In the genomic region with DNA sequence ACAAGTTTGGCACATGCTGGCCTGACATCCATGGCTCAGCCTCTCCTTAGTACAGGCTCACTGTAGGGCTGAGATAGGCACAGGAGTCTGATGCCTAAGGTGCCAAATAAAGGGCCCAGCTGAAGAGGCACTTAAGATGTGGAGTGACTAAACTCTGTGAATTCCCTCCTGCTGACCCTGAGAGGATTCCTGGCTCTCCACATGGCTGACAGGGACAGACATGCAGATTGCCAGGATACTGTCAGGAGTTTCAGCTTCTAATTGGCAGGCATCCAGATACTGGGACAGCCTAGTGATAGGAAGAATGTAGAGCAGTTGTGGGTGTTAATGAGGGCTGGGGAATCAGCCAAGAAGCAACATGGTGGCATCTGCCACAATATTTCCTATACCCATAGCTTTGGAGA, we compare ENCODE assay signal across 14 cellular contexts.
DNase-seq lines count a peak whose midpoint lies in the region; ATAC-seq and TF ChIP-seq lines count a peak whose summit lies in the region.
"Had no signal": no experiment of that assay in that cellular context is flagged by ENCODE, and none has a peak within 500 bp of the region (broad histone marks: within the 10 kb centered on the region; RNA-seq: fewer than 3 reads in every experiment).

No MANE protein-coding gene starts in this region.

- H3K4me1 ChIP-seq in endodermal cell (ENCODE audit: control insufficient read depth, insufficient read depth, low read length) (no peaks in the 10 kb centered on the region), thyroid gland (peaks cover 0 to 14% of the 10 kb centered on the region in 2 donors)

- peak; percentile 24 for DNase-seq in activated CD4-positive, alpha-beta T cell treated with anti-CD3 and anti-CD28 coated beads, Interleukin-2, amount 10 ng/mL, durations not matched to agents 24 days and 14 days
- no peak for DNase-seq in activated CD4-positive, alpha-beta T cell treated with anti-CD3 and anti-CD28 coated beads for 48 hours
- DNase-seq in NCI-H2081 treated with DMSO at 0.1 percent for 48 hours (lab: John Stamatoyannopoulos, UW), result peak; percentile 1
- DNase-seq in endodermal cell, result peak; percentile 75
- DNase-seq in thyroid gland, result peak; percentile 54 to 63
- DNase-seq: activated naive CD4-positive, alpha-beta T cell; stomach had no signal

- H3K4me3 Mint-ChIP-seq in activated CD4-positive, alpha-beta T cell treated with anti-CD3 and anti-CD28 coated beads, Interleukin-2, amount 10 ng/mL, durations not matched to agents 24 days and 14 days, result no peak overlapping the region
- H3K4me3 Mint-ChIP-seq in endodermal cell, result no peak overlapping the region
- H3K4me3 Mint-ChIP-seq: memory B cell had no signal

- TF ChIP-seq POLR2A in thyroid gland (IDR thresholded peaks at IDR 0.05), result no peak

- H3K36me3 ChIP-seq in endodermal cell (ENCODE audit: control insufficient read depth, insufficient read depth, low read length) (no peaks in the 10 kb centered on the region), thyroid gland (no peaks in the 10 kb centered on the region)
- H3K36me3 ChIP-seq: neutrophil, SJSA1, stomach had no signal

- no peaks in the 10 kb centered on the region for H3K36me3 Mint-ChIP-seq in activated CD4-positive, alpha-beta T cell treated with anti-CD3 and anti-CD28 coated beads, Interleukin-2, amount 10 ng/mL, durations not matched to agents 24 days and 14 days (ENCODE audit: low read depth)
- H3K36me3 Mint-ChIP-seq in endodermal cell (ENCODE audit: low read depth), result peaks cover 4% of the 10 kb centered on the region
- H3K36me3 Mint-ChIP-seq: memory B cell had no signal

- no peak overlapping the region for H3K9ac ChIP-seq in endodermal cell (ENCODE audit: extremely low read depth, low read length, poor library complexity, severe bottlenecking)

- H3K27ac ChIP-seq in endodermal cell (ENCODE audit: low read depth, low read length) (no peak overlapping the region), thyroid gland (no peak overlapping the region)
- H3K27ac ChIP-seq: neutrophil, SJSA1, skin epidermis, stomach had no signal

- H3K27me3 ChIP-seq in endodermal cell (ENCODE audit: control insufficient read depth, insufficient read depth, low read length, poor library complexity, severe bottlenecking) (no peaks in the 10 kb centered on the region), thyroid gland (no peaks in the 10 kb centered on the region)
- H3K27me3 ChIP-seq: SJSA1, stomach had no signal

- no peaks in the 10 kb centered on the region for H3K9me3 Mint-ChIP-seq in activated CD4-positive, alpha-beta T cell treated with anti-CD3 and anti-CD28 coated beads, Interleukin-2, amount 10 ng/mL, durations not matched to agents 24 days and 14 days
- peaks cover 32% of the 10 kb centered on the region for H3K9me3 Mint-ChIP-seq in endodermal cell

- no peaks in the 10 kb centered on the region for H3K4me1 Mint-ChIP-seq in activated CD4-positive, alpha-beta T cell treated with anti-CD3 and anti-CD28 coated beads, Interleukin-2, amount 10 ng/mL, durations not matched to agents 24 days and 14 days
- H3K4me1 Mint-ChIP-seq in endodermal cell, result no peaks in the 10 kb centered on the region
- H3K4me1 Mint-ChIP-seq: memory B cell had no signal

- intact Hi-C loops in activated CD4-positive, alpha-beta T cell treated with anti-CD3 and anti-CD28 coated beads, Interleukin-2, amount 10 ng/mL, durations not matched to agents 24 days and 14 days (cut with micrococcal nuclease), result no loop called here
- intact Hi-C loops in thyroid gland (cut with DNase I), result no loop called here

- H3K9me3 ChIP-seq in endodermal cell (ENCODE audit: control insufficient read depth, low read length), result peaks cover 46% of the 10 kb centered on the region
- no peaks in the 10 kb centered on the region for H3K9me3 ChIP-seq in thyroid gland
- H3K9me3 ChIP-seq: neutrophil had no signal

- no peaks in the 10 kb centered on the region for H3K27me3 Mint-ChIP-seq in activated CD4-positive, alpha-beta T cell treated with anti-CD3 and anti-CD28 coated beads, Interleukin-2, amount 10 ng/mL, durations not matched to agents 24 days and 14 days
- H3K27me3 Mint-ChIP-seq in endodermal cell (ENCODE audit: insufficient read depth), result peaks cover 2% of the 10 kb centered on the region

- H3K4me3 ChIP-seq in endodermal cell (ENCODE audit: low read length) (no peak overlapping the region), thyroid gland (replicated peaks in 1 of 3) (no peak overlapping the region)
- H3K4me3 ChIP-seq: SJSA1, skin epidermis, stomach had no signal

- no peak for ATAC-seq in GM19035 (IDR thresholded peaks at IDR 0.05; ENCODE audit: unreplicated experiment)
- ATAC-seq in GM18519 (IDR thresholded peaks at IDR 0.05; ENCODE audit: low FRiP score, unreplicated experiment), result no peak
- no peak for ATAC-seq in HG03139 (IDR thresholded peaks at IDR 0.05; ENCODE audit: unreplicated experiment)

- TF ChIP-seq CTCF in endodermal cell (conservative IDR thresholded peaks at IDR 0.05), result no peak
- no peak for TF ChIP-seq CTCF in thyroid gland (IDR thresholded peaks at IDR 0.05)

- H3K27ac Mint-ChIP-seq in activated CD4-positive, alpha-beta T cell treated with anti-CD3 and anti-CD28 coated beads, Interleukin-2, amount 10 ng/mL, durations not matched to agents 24 days and 14 days, result no peak overlapping the region
- no peak overlapping the region for H3K27ac Mint-ChIP-seq in endodermal cell
- H3K27ac Mint-ChIP-seq: memory B cell had no signal
